8 cellular contexts compared by ENCODE assay signal in genomic region chr22:37659066-37659896, GRCh38. TPM values are rescaled to one million over a fixed set of nuclear protein-coding genes. Genes with fewer than 3 reads are reported as not detected.
DNase-seq lines count a peak whose midpoint lies in the region; ATAC-seq and TF ChIP-seq lines count a peak whose summit lies in the region.

No MANE protein-coding gene starts in this region.

- peaks cover 5% of the 10 kb centered on the region for H3K36me3 ChIP-seq in BE2C

- no peak for TF ChIP-seq CTCF in BE2C (IDR thresholded peaks at IDR 0.05; ENCODE audit: low read depth, low read length)

- no peaks in the 10 kb centered on the region for H3K9me3 ChIP-seq in BE2C

- peaks cover 3 to 8% (median 6%) of the 10 kb centered on the region in 3 donors for H3K27me3 Mint-ChIP-seq in immature natural killer cell (ENCODE audit: low read depth in 3 of 3)

- peak; percentile 11 for ATAC-seq in GM18907 (IDR thresholded peaks at IDR 0.05; ENCODE audit: unreplicated experiment)
- peak; percentile 5 for ATAC-seq in HG03558 (IDR thresholded peaks at IDR 0.05; ENCODE audit: extremely low read depth, unreplicated experiment)
- no peak for ATAC-seq in stimulated activated naive CD8-positive, alpha-beta T cell treated with anti-CD3 and anti-CD28 coated beads, Interleukin-15, Interleukin-2, amounts not matched to agents 100 U/mL and 50 U/mL, for 24 hours

- peaks cover 11% of the 10 kb centered on the region for H3K4me1 ChIP-seq in BE2C

- H3K4me1 Mint-ChIP-seq in immature natural killer cell, result peaks cover 41 to 42% of the 10 kb centered on the region in 2 donors

- peak overlapping the region; percentile 73 to 85 (median 79) for H3K4me3 Mint-ChIP-seq in immature natural killer cell

- no peak for DNase-seq in BE2C
- peak; percentile 47 for DNase-seq in activated naive CD4-positive, alpha-beta T cell treated with anti-CD3 and anti-CD28 coated beads, Interleukin-2, amount 50 U/mL, for 16 hours
- DNase-seq in immature natural killer cell, result no peak
- DNase-seq in stimulated activated naive CD8-positive, alpha-beta T cell treated with anti-CD3 and anti-CD28 coated beads, Interleukin-15, Interleukin-2, amounts not matched to agents 100 U/mL and 50 U/mL, for 24 hours, result peak; percentile 54
- no peak for DNase-seq in cerebellar nuclear complex (lab: John Stamatoyannopoulos, UW)
- no peak for DNase-seq in H4 (ENCODE audit: low spot score)

- H3K9me3 Mint-ChIP-seq in immature natural killer cell, result no peaks in the 10 kb centered on the region

- no peaks in the 10 kb centered on the region for H3K36me3 Mint-ChIP-seq in immature natural killer cell

- no peaks in the 10 kb centered on the region for H3K27me3 ChIP-seq in BE2C

- peak overlapping the region; percentile 91 for H3K4me3 ChIP-seq in BE2C (ENCODE audit: low read depth, low read length)

- H3K27ac Mint-ChIP-seq in immature natural killer cell, result peak overlapping the region in 4 of 6 donors; percentile 27 to 69 (median 46)

RNA-seq across cellular contexts. Expression of gene PDXP, which starts 0.8 kb away (rescaled TPM):
- 229 TPM for polyA plus RNA-seq in BE2C (2012; ENCODE audit: insufficient read depth, insufficient read length, low read depth)
- polyA plus RNA-seq in immature natural killer cell, result 10 to 100 TPM in 1 of 3 donors, 1 to 10 TPM in 2; 2.2 to 13.2 (median 7.7) TPM
- 9.0 and 9.3 TPM in 2 replicates for total RNA-seq in H4 (2014; rRNA removed; shearing (Covaris generic))

RNA-seq across cellular contexts. Expression of gene LGALS1, which starts 16.2 kb away (rescaled TPM):
- 282 TPM for polyA plus RNA-seq in BE2C (2012; ENCODE audit: insufficient read depth, insufficient read length, low read depth)
- 100 to 1,000 TPM; 416 to 572 (median 473) TPM for polyA plus RNA-seq in immature natural killer cell
- total RNA-seq in H4 (2014; rRNA removed; shearing (Covaris generic)), result 1,239 and 1,549 TPM in 2 replicates

RNA-seq across cellular contexts. Expression of gene SH3BP1, which starts 19.8 kb away (rescaled TPM):
- 28.4 TPM for polyA plus RNA-seq in BE2C (2012; ENCODE audit: insufficient read depth, insufficient read length, low read depth)
- polyA plus RNA-seq in immature natural killer cell, result 10 to 100 TPM; 12.6 to 41.2 (median 21.2) TPM
- total RNA-seq in H4 (2014; rRNA removed; shearing (Covaris generic)), result 6.9 and 14.7 TPM in 2 replicates

RNA-seq across cellular contexts. Expression of gene NOL12, which starts 26.9 kb away (rescaled TPM):
- 47.3 TPM for polyA plus RNA-seq in BE2C (2012; ENCODE audit: insufficient read depth, insufficient read length, low read depth)
- polyA plus RNA-seq in immature natural killer cell, result 10 to 100 TPM; 34.6 to 59.3 (median 42.3) TPM
- total RNA-seq in H4 (2014; rRNA removed; shearing (Covaris generic)), result 25.7 and 27.3 TPM in 2 replicates

RNA-seq across cellular contexts. Expression of gene TRIOBP, which starts 37.6 kb away (rescaled TPM):
- polyA plus RNA-seq in BE2C (2012; ENCODE audit: insufficient read depth, insufficient read length, low read depth), result 25.0 TPM
- polyA plus RNA-seq in immature natural killer cell, result 10 to 100 TPM; 15.0 to 22.4 (median 20.8) TPM
- total RNA-seq in H4 (2014; rRNA removed; shearing (Covaris generic)), result 18.3 and 21.9 TPM in 2 replicates

Comparison
In these comparisons a context has a peak if more than half of its experiments do, and no peak if none do; other contexts are left out.
1. DNase-seq: peak in activated naive CD4-positive, alpha-beta T cell treated with anti-CD3 and anti-CD28 coated beads, Interleukin-2, amount 50 U/mL, for 16 hours (single experiment) and stimulated activated naive CD8-positive, alpha-beta T cell treated with anti-CD3 and anti-CD28 coated beads, Interleukin-15, Interleukin-2, amounts not matched to agents 100 U/mL and 50 U/mL, for 24 hours (single experiment); none in BE2C (single experiment), immature natural killer cell (0 of 3), cerebellar nuclear complex (0 of 2) and H4 (single experiment).